Comparison of ENCODE assay signal across 17 cellular contexts in genomic region chr12:114003286-114003685, GRCh38.
A peak's percentile ranks its signal among the peaks of the same experiment; 100 is the strongest.
DNase-seq lines count a peak whose midpoint lies in the region; ATAC-seq lines count a peak whose summit lies in the region.
"Had no signal": no experiment of that assay in that cellular context is flagged by ENCODE, and none has a peak within 500 bp of the region (broad histone marks: within the 10 kb centered on the region; RNA-seq: fewer than 3 reads in every experiment).

No MANE protein-coding gene starts in this region.

- ATAC-seq in GM18519 (IDR thresholded peaks at IDR 0.05; ENCODE audit: low FRiP score, unreplicated experiment), result no peak
- ATAC-seq: A549, HCT116 had no signal

- peak in 2 of 3 experiments; percentile 29 to 85 for DNase-seq in NCI-H1417 (lab: John Stamatoyannopoulos, UW)
- DNase-seq in NCI-H1417 treated with DMSO at 0.1 percent for 48 hours (lab: John Stamatoyannopoulos, UW), result no peak
- DNase-seq in DMS79 (lab: John Stamatoyannopoulos, UW), result peak; percentile 56
- peak; percentile 62 to 66 for DNase-seq in NCI-H187 (lab: John Stamatoyannopoulos, UW)
- DNase-seq in NCI-H510A treated with DMSO at 0.1 percent for 48 hours (lab: John Stamatoyannopoulos, UW), result peak; percentile 39
- DNase-seq in KG1 (lab: John Stamatoyannopoulos, UW), result no peak
- DNase-seq in NOMO-1 (lab: John Stamatoyannopoulos, UW; ENCODE audit: unreplicated experiment in 2 of 2), result no peak
- DNase-seq: AML-193; Caco-2; CD4-positive, alpha-beta T cell; GF-D8; GOT3; H7; HFFc6 had no signal

Comparison
In these comparisons a context has a peak if more than half of its experiments do, and no peak if none do; other contexts are left out.
1. DNase-seq: peak in NCI-H1417 (2 of 3), DMS79 (single experiment), NCI-H187 (2 of 2) and NCI-H510A treated with DMSO at 0.1 percent for 48 hours (single experiment); none in NCI-H1417 treated with DMSO at 0.1 percent for 48 hours (single experiment), KG1 (single experiment) and NOMO-1 (0 of 2).